In the genomic region with DNA sequence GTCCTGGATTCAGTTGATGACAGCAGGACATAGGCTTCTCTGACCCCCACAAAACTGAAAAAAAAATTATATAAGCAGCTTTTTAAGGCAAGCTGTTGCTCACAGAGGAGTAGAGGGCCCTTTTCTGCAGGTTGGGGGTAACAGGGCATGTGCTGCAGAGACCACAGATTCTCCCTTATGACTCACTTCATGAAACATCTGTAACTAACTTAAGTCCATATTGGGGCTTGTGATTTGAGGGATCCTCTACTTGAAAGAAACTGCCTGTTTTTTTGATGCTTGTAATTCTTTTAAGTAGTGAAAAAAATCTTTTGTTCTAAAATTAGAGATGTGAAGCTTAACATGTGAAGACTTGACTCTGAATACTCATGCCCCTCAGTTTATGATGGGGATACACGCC, we compare ENCODE assay signal across 8 cellular contexts. TPM values are rescaled to one million over a fixed set of nuclear protein-coding genes. Genes with fewer than 3 reads are reported as not detected.
A peak's percentile ranks its signal among the peaks of the same experiment; 100 is the strongest.
DNase-seq lines count a peak whose midpoint lies in the region; ATAC-seq and TF ChIP-seq lines count a peak whose summit lies in the region.
"Had no signal": no experiment of that assay in that cellular context is flagged by ENCODE, and none has a peak within 500 bp of the region (broad histone marks: within the 10 kb centered on the region; RNA-seq: fewer than 3 reads in every experiment).

No MANE protein-coding gene starts in this region.

- H3K4me3 Mint-ChIP-seq in mesothelial cell of epicardium: no peak overlapping the region

- H3K27me3 Mint-ChIP-seq in mesothelial cell of epicardium (ENCODE audit: low read depth): no peaks in the 10 kb centered on the region

- no peak overlapping the region for H3K27ac ChIP-seq in right cardiac atrium (ENCODE audit: low read length)

- 94% methylated on average over 1 of the region's 1 CpG for WGBS in right cardiac atrium

- H3K27me3 ChIP-seq in right cardiac atrium (ENCODE audit: control insufficient read depth, insufficient read depth): no peaks in the 10 kb centered on the region

- no peak overlapping the region for H3K4me3 ChIP-seq in right cardiac atrium (ENCODE audit: low read length)

- ATAC-seq in GM18519 (IDR thresholded peaks at IDR 0.05; ENCODE audit: low FRiP score, unreplicated experiment) (peak; percentile 97), GM21717 (IDR thresholded peaks at IDR 0.05; ENCODE audit: unreplicated experiment) (peak; percentile 99), right cardiac atrium (no peak)

- intact Hi-C loops in right cardiac atrium (cut with DNase I): no loop called here

- DNase-seq in HT1080 (ENCODE audit: low read depth): peak; percentile 54
- peak; percentile 85 for DNase-seq in iris pigment epithelial cell (ENCODE audit: low read depth)
- no peak for DNase-seq in mesenteric fat pad (ENCODE audit: low spot score)
- no peak for DNase-seq in mesothelial cell of epicardium (ENCODE audit: low spot score in 2 of 2, unreplicated experiment in 2 of 2)
- DNase-seq in right cardiac atrium: no peak
- DNase-seq: cortex of kidney had no signal

- H3K36me3 Mint-ChIP-seq in mesothelial cell of epicardium: peaks cover 33% of the 10 kb centered on the region

- no peak for TF ChIP-seq CTCF in mesothelial cell of epicardium (IDR thresholded peaks at IDR 0.05; ENCODE audit: unreplicated experiment)

- H3K9me3 ChIP-seq in right cardiac atrium (ENCODE audit: control insufficient read depth, low read length): no peaks in the 10 kb centered on the region

- no peaks in the 10 kb centered on the region for H3K4me1 Mint-ChIP-seq in mesothelial cell of epicardium

- H3K4me1 ChIP-seq in right cardiac atrium (ENCODE audit: control insufficient read depth, insufficient read depth, low read length): peaks cover 2% of the 10 kb centered on the region

- no peaks in the 10 kb centered on the region for H3K9me3 Mint-ChIP-seq in mesothelial cell of epicardium

- H3K27ac Mint-ChIP-seq in mesothelial cell of epicardium: no peak overlapping the region

RNA-seq across cellular contexts. Expression of gene XRCC5, which starts 33.4 kb away (rescaled TPM):
- 378 and 390 TPM in 2 replicates for total RNA-seq in HT1080 (2014; rRNA removed; shearing (Covaris generic))
- 253 and 278 TPM in 2 replicates for polyA plus RNA-seq in HT1080 (2015; cell fraction: cytosol; rRNA removed)
- polyA plus RNA-seq in HT1080 (2015; cell fraction: nucleus; rRNA removed): 475 and 539 TPM in 2 replicates
- total RNA-seq in mesenteric fat pad (213 TPM), mesothelial cell of epicardium (291 to 294 TPM (median 291 TPM) in 3 replicates), right cardiac atrium (100 to 1,000 TPM; 121 to 145 (median 129) TPM)
- polyA plus RNA-seq in right cardiac atrium: 57.7 TPM

Comparison
In these comparisons a context has a peak if more than half of its experiments do, and no peak if none do; other contexts are left out.
1. ATAC-seq: peak in GM18519 (single experiment) and GM21717 (single experiment); none in right cardiac atrium (0 of 2).
2. DNase-seq: peak in HT1080 (single experiment) and iris pigment epithelial cell (single experiment); none in mesenteric fat pad (single experiment), mesothelial cell of epicardium (0 of 2) and right cardiac atrium (0 of 3).